In genomic region chr5:115885208-115885607, GRCh38 we compare ENCODE assay signal across 7 cellular contexts. TPM values are rescaled to one million over a fixed set of nuclear protein-coding genes. Genes with fewer than 3 reads are reported as not detected.
DNase-seq lines count a peak whose midpoint lies in the region; ATAC-seq and TF ChIP-seq lines count a peak whose summit lies in the region.
"Not testable (repeated sequence)": the region's sequence is repeated elsewhere in the genome, so short reads cannot be mapped to it uniquely, and the experiment has no call there.

No MANE protein-coding gene starts in this region.

- 66% methylated on average over 3 of the region's 3 CpGs for WGBS in hepatocyte (ENCODE audit: low lambda C conversion rate, missing lambda C conversion rate)
- WGBS in liver, result 31% methylated on average over 3 of the region's 3 CpGs

- not testable (repeated sequence) for TF ChIP-seq CTCF in HCT116 (IDR thresholded peaks at IDR 0.05 in 2 of 3, conservative IDR thresholded peaks at IDR 0.05 in 1 of 3; ENCODE audit: borderline replicate concordance in 1 of 3, insufficient read depth in 1 of 3, low read depth in 2 of 3, low read length in 2 of 3); WTC11 (IDR thresholded peaks at IDR 0.05); hepatocyte (IDR thresholded peaks at IDR 0.05; ENCODE audit: poor library complexity); liver (IDR thresholded peaks at IDR 0.05; ENCODE audit: low read depth, low read length, missing input control)

- RAD21 ChIA-PET in HCT116 (lab: Charles Lee; ENCODE audit: low non-redundant PET in 1 of 2, low total read pairs in 2 of 2, uncharacterized antibody in 2 of 2, unreplicated experiment in 2 of 2), result not testable (repeated sequence)

- H3K4me1 ChIP-seq in HCT116 (ENCODE audit: control insufficient read depth in 1 of 2, insufficient read depth in 2 of 2, low read length in 2 of 2) (peaks cover 11 to 52% of the 10 kb centered on the region in 2 experiments; a peak in 3 of 4 replicates), liver (ENCODE audit: control insufficient read depth in 4 of 4, insufficient read depth in 4 of 4, low read length in 3 of 4) (peaks cover 0 to 18% (median 12%) of the 10 kb centered on the region in 4 donors)
- not testable (repeated sequence) for H3K4me1 ChIP-seq in hepatocyte (ENCODE audit: insufficient read depth)

- H3K27ac ChIP-seq in HCT116 (ENCODE audit: low read depth, low read length) (peak overlapping the region; percentile 26; the same call in 1 of the 2 replicates), hepatocyte (peak overlapping the region; percentile 20)
- H3K27ac ChIP-seq in liver (ENCODE audit: low read depth in 1 of 2, low read length in 2 of 2), result not testable (repeated sequence)

- peak overlapping the region; percentile 62; the same call in 1 of the 2 replicates for H3K27ac Mint-ChIP-seq in WTC11

- not testable (repeated sequence) for H2AFZ ChIP-seq in HCT116 (ENCODE audit: low read depth, low read length, poor library complexity, severe bottlenecking); hepatocyte

- not testable (repeated sequence) for BruUV-seq in HCT116 (replicated peaks; lab: Mats Ljungman, UMichigan)

- POLR2A ChIA-PET in HCT116 (lab: Charles Lee); WTC11 (lab: Charles Lee): not testable (repeated sequence)

- not testable (repeated sequence) for H3K27me3 ChIP-seq in HCT116 (ENCODE audit: insufficient read depth, low read length); hepatocyte; liver (ENCODE audit: control insufficient read depth in 4 of 4, insufficient read depth in 4 of 4, low read length in 3 of 4)

- not testable (repeated sequence) for H3K4me3 ChIP-seq in HCT116 (replicated peaks in 1 of 2; ENCODE audit: low read depth in 1 of 2, low read length in 2 of 2); hepatocyte; liver (ENCODE audit: low read depth in 1 of 3, low read length in 3 of 3)

- not testable (repeated sequence) for TF ChIP-seq POLR2A in HCT116 (IDR thresholded peaks at IDR 0.05; ENCODE audit: borderline replicate concordance, extremely low read depth, insufficient read depth, insufficient read length)

- peaks cover 100% of the 10 kb centered on the region for H3K79me2 ChIP-seq in HCT116 (ENCODE audit: insufficient read depth, low read length)
- H3K79me2 ChIP-seq in hepatocyte, result peaks cover 25% of the 10 kb centered on the region

- not testable (repeated sequence) for H3K9me2 ChIP-seq in HCT116 (ENCODE audit: insufficient read depth); hepatocyte (replicated peaks; ENCODE audit: insufficient read depth)

- H3K4me2 ChIP-seq in HCT116 (ENCODE audit: low read length), result 0 out of 2 replicates have a peak overlapping the region, but pooled peaks have one; percentile 5
- peak overlapping the region; percentile 17 for H3K4me2 ChIP-seq in hepatocyte

- not testable (repeated sequence) for H3K4me3 Mint-ChIP-seq in WTC11

- CTCF ChIA-PET in HCT116 (lab: Charles Lee); WTC11 (lab: Charles Lee): not testable (repeated sequence)

- DNase-seq in HCT116 (ENCODE audit: low read depth, low spot score); WTC11 (ENCODE audit: low spot score): not testable (repeated sequence)
- DNase-seq in hepatocyte (ENCODE audit: low spot score), result peak; percentile 16
- DNase-seq in left colon, result peak in 1 of 2 donors; percentile 14
- peak; percentile 57 for DNase-seq in mucosa of gallbladder (ENCODE audit: low spot score)
- DNase-seq in renal cortical epithelial cell (ENCODE audit: low read depth), result peak; percentile 36

- peaks cover 12% of the 10 kb centered on the region for H3K36me3 Mint-ChIP-seq in WTC11

- H3K9me3 ChIP-seq in HCT116 (ENCODE audit: control insufficient read depth in 1 of 2, insufficient read depth in 1 of 2, low read depth in 1 of 2, low read length in 2 of 2); hepatocyte (ENCODE audit: low read depth); liver (ENCODE audit: control insufficient read depth in 4 of 4, low read length in 3 of 4): not testable (repeated sequence)

- not testable (repeated sequence) for H3K27me3 Mint-ChIP-seq in WTC11 (ENCODE audit: low read depth)

- ATAC-seq in HCT116, result peak; percentile 31; the same call in 1 of the 2 replicates
- ATAC-seq in WTC11, result not testable (repeated sequence)
- ATAC-seq in left colon, result peak; percentile 86

- H3K36me3 ChIP-seq in HCT116 (ENCODE audit: control insufficient read depth in 1 of 2, insufficient read depth in 2 of 2, low read length in 2 of 2), result peaks cover 0 to 30% of the 10 kb centered on the region in 2 experiments; a peak in 3 of 4 replicates
- not testable (repeated sequence) for H3K36me3 ChIP-seq in hepatocyte (replicated peaks; ENCODE audit: insufficient read depth, low read depth); liver (ENCODE audit: control insufficient read depth in 4 of 4, insufficient read depth in 3 of 4, low read depth in 1 of 4, low read length in 3 of 4)

- intact Hi-C loops in HCT116 (cut with micrococcal nuclease); left colon (cut with DNase I, micrococcal nuclease): not testable (repeated sequence)

- not testable (repeated sequence) for H3K9ac ChIP-seq in HCT116 (ENCODE audit: low read length); liver (ENCODE audit: low read depth in 1 of 2, low read length in 2 of 2)

- not testable (repeated sequence) for H4K20me1 ChIP-seq in HCT116 (ENCODE audit: insufficient read depth); hepatocyte (ENCODE audit: insufficient read depth, poor library complexity, severe bottlenecking)

- H3K4me1 Mint-ChIP-seq in WTC11, result not testable (repeated sequence)

- TF ChIP-seq RAD21 in HCT116 (IDR thresholded peaks at IDR 0.05; ENCODE audit: low read depth), result not testable (repeated sequence)
- TF ChIP-seq RAD21 in liver (IDR thresholded peaks at IDR 0.05), result peak; percentile 49 to 61

- not testable (repeated sequence) for H3K9me3 Mint-ChIP-seq in WTC11

TF ChIP-seq in liver, 16 proteins besides CTCF, POLR2A, EP300 and RAD21 (continues in another document):
- peak; percentile 58 for TF ChIP-seq FOXA2 (IDR thresholded peaks at IDR 0.05)
- peak; percentile 74 for TF ChIP-seq NR2F2 (IDR thresholded peaks at IDR 0.05)
- TF ChIP-seq EGR1 (IDR thresholded peaks at IDR 0.05; ENCODE audit: low read depth in 2 of 2), result peak in 1 of 2 donors; percentile 13
- TF ChIP-seq JUND (IDR thresholded peaks at IDR 0.05), result peak; percentile 71 to 93
- peak; percentile 84 for TF ChIP-seq YY1 (IDR thresholded peaks at IDR 0.05)
- TF ChIP-seq RXRA (IDR thresholded peaks at IDR 0.05), result peak; percentile 89 to 92
- peak; percentile 100 for TF ChIP-seq HNF4A (conservative IDR thresholded peaks at IDR 0.05)
- TF ChIP-seq HNF4G (IDR thresholded peaks at IDR 0.05), result peak; percentile 99
- TF ChIP-seq MAX (IDR thresholded peaks at IDR 0.05), result peak; percentile 72
- peak; percentile 95 for TF ChIP-seq SP1 (IDR thresholded peaks at IDR 0.05)
- peak; percentile 50 for TF ChIP-seq FOXA1 (IDR thresholded peaks at IDR 0.05)
- TF ChIP-seq REST (IDR thresholded peaks at IDR 0.05), result peak; percentile 75

RNA-seq across cellular contexts. Expression of gene AP3S1, which starts 43.5 kb away (rescaled TPM):
- 432 TPM for total RNA-seq in HCT116 (2021; ENCODE audit: unreplicated experiment)
- 96.9 and 149 TPM in 2 replicates for polyA plus RNA-seq in HCT116 (2012)
- total RNA-seq in WTC11 (2021), result 60.8 to 78.5 TPM (median 71.2 TPM) in 3 replicates
- 122 and 362 TPM in 2 replicates for total RNA-seq in hepatocyte
- 130 and 148 TPM in 2 replicates for polyA plus RNA-seq in hepatocyte
- total RNA-seq in left colon, result 10 to 100 TPM; 73.4 to 90.4 TPM
- total RNA-seq in liver, result 10 to 100 TPM; 40.4 to 41.5 TPM
- polyA plus RNA-seq in liver, result 10 to 100 TPM; 32.7 to 52.7 TPM
- 72.0 TPM for total RNA-seq in mucosa of gallbladder
- total RNA-seq in renal cortical epithelial cell, result 67.5 and 77.8 TPM in 2 replicates

RNA-seq across cellular contexts. Expression of gene ATG12, which starts 43.8 kb away (rescaled TPM):
- total RNA-seq in HCT116 (2021; ENCODE audit: unreplicated experiment) (270 TPM), WTC11 (2021) (38.3 to 40.1 TPM (median 39.9 TPM) in 3 replicates), hepatocyte (48.3 and 85.7 TPM in 2 replicates), left colon (10 to 100 TPM; 31.2 to 32.8 TPM), liver (10 to 100 TPM; 14.8 to 43.1 TPM), mucosa of gallbladder (36.5 TPM), renal cortical epithelial cell (41.9 and 42.2 TPM in 2 replicates)
- 99.6 and 131 TPM in 2 replicates for polyA plus RNA-seq in HCT116 (2012)
- polyA plus RNA-seq in hepatocyte (65.3 and 66.0 TPM in 2 replicates), liver (10 to 100 TPM; 15.6 to 32.5 TPM)
